In the genomic region with DNA sequence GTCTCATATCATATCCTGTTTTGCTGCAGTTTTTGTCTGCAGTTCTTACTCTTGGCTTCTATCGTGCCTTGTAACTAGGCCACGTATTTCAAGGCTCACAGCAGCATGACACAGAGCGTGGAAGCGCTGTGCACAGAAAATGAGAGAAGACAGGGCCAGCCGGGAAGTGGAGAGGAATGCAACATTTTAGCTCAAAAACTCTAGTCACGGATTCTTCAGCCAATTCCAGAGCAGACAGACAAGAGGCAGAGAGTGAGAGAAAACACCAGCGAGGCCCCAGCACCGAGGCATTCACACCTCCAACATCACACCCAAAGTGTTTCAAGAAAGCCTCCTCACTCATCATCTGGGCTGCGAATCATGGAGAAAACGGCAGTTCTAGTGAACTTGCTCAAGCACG, we compare ENCODE assay signal across 17 cellular contexts.
A peak's percentile ranks its signal among the peaks of the same experiment; 100 is the strongest.
DNase-seq lines count a peak whose midpoint lies in the region; ATAC-seq, FAIRE-seq and TF ChIP-seq lines count a peak whose summit lies in the region.
"Had no signal": no experiment of that assay in that cellular context is flagged by ENCODE, and none has a peak within 500 bp of the region (broad histone marks: within the 10 kb centered on the region; RNA-seq: fewer than 3 reads in every experiment).

No MANE protein-coding gene starts in this region.

- no peak overlapping the region for H3K9ac ChIP-seq in mesendoderm (ENCODE audit: low read length)
- H3K9ac ChIP-seq: KMS-11 had no signal

- no peak overlapping the region for H2BK5ac ChIP-seq in mesendoderm (ENCODE audit: low read length)

- no peak for TF ChIP-seq CTCF in heart left ventricle (IDR thresholded peaks at IDR 0.05)

- ATAC-seq in Right ventricle myocardium inferior (no peak), heart left ventricle (no peak), GM19035 (IDR thresholded peaks at IDR 0.05; ENCODE audit: unreplicated experiment) (no peak), HG02870 (IDR thresholded peaks at IDR 0.05; ENCODE audit: unreplicated experiment) (no peak)
- ATAC-seq: Panc1 had no signal

- H3K27ac ChIP-seq in heart left ventricle (no peak overlapping the region), mesendoderm (ENCODE audit: low read depth, low read length) (no peak overlapping the region)
- H3K27ac ChIP-seq: KMS-11 had no signal

- WGBS in heart left ventricle, 4 donors: 66 to 71% (median 68%) methylated on average over 11 of the region's 11 CpGs
- WGBS in mesendoderm (ENCODE audit: extremely low coverage, insufficient coverage, low lambda C conversion rate): no CpG with 5 or more reads among the region's 11 CpGs

- no peak overlapping the region for H2BK120ac ChIP-seq in mesendoderm (ENCODE audit: low read depth, low read length)

- H3K4me2 ChIP-seq in mesendoderm (ENCODE audit: low read length): no peak overlapping the region
- H3K4me2 ChIP-seq: KMS-11 had no signal

- no peak for FAIRE-seq in urothelium cell line (lab: Jason Lieb, UNC)

- H3K9me3 ChIP-seq in heart left ventricle: no peaks in the 10 kb centered on the region

- H3K4me1 ChIP-seq in heart left ventricle (no peaks in the 10 kb centered on the region), mesendoderm (ENCODE audit: control insufficient read depth, low read depth, low read length) (no peaks in the 10 kb centered on the region)

- H3K4ac ChIP-seq in mesendoderm (ENCODE audit: low read depth, low read length): no peak overlapping the region

- no peak overlapping the region for H2BK15ac ChIP-seq in mesendoderm (replicated peaks; ENCODE audit: low read depth)

- TF ChIP-seq POLR2A in heart left ventricle (IDR thresholded peaks at IDR 0.05): no peak

- no peak overlapping the region for H4K8ac ChIP-seq in mesendoderm (ENCODE audit: low read depth, low read length)

- H3K23ac ChIP-seq in mesendoderm (ENCODE audit: low read length): no peak overlapping the region

- intact Hi-C loops in Right ventricle myocardium inferior (cut with DNase I): no loop called here
- intact Hi-C loops in heart left ventricle (cut with DNase I): no loop called here

- no peaks in the 10 kb centered on the region for H3K27me3 ChIP-seq in heart left ventricle
- no peaks in the 10 kb centered on the region for H3K27me3 ChIP-seq in mesendoderm (ENCODE audit: insufficient read depth, low read length, poor library complexity)

- H3K36me3 ChIP-seq in heart left ventricle (no peaks in the 10 kb centered on the region), mesendoderm (ENCODE audit: control insufficient read depth, insufficient read depth, low read length) (no peaks in the 10 kb centered on the region)

- H3K18ac ChIP-seq in mesendoderm (ENCODE audit: low read length): no peak overlapping the region

- no peak overlapping the region for H2AK5ac ChIP-seq in mesendoderm (ENCODE audit: low read length)

- DNase-seq in Right ventricle myocardium inferior (ENCODE audit: missing footprints) (peak; percentile 27), heart left ventricle (no peak), anterior cingulate cortex (lab: John Stamatoyannopoulos, UW) (peak in 43 of 58 donors; percentile 1 to 73 (median 25)), mesendoderm (peak; percentile 36), urothelium cell line (ENCODE audit: low spot score) (no peak), HCEC 1CT (no peak)
- DNase-seq: DMS153, EL, NCI-H1048, NCI-H146, NCI-H2081 treated with DMSO at 0.1 percent for 48 hours, NCI-H2227 treated with DMSO at 0.1 percent for 48 hours, NCI-H524 had no signal

- no peaks in the 10 kb centered on the region for H3K79me1 ChIP-seq in mesendoderm (ENCODE audit: low read length)

- no peak overlapping the region for H3K56ac ChIP-seq in mesendoderm (ENCODE audit: low read length)

- no peaks in the 10 kb centered on the region for H3K79me2 ChIP-seq in mesendoderm (ENCODE audit: control insufficient read depth, insufficient read depth, low read length)

- no peak overlapping the region for H4K5ac ChIP-seq in mesendoderm (ENCODE audit: low read length)

- H3K4me3 ChIP-seq in heart left ventricle: no peak overlapping the region
- no peak overlapping the region for H3K4me3 ChIP-seq in mesendoderm (ENCODE audit: low read length)

Comparison
In these comparisons a context has a peak if more than half of its experiments do, and no peak if none do; other contexts are left out.
1. DNase-seq: peak in Right ventricle myocardium inferior (single experiment), anterior cingulate cortex (43 of 58) and mesendoderm (single experiment); none in heart left ventricle (0 of 5), urothelium cell line (single experiment) and HCEC 1CT (single experiment).